In the genomic region with DNA sequence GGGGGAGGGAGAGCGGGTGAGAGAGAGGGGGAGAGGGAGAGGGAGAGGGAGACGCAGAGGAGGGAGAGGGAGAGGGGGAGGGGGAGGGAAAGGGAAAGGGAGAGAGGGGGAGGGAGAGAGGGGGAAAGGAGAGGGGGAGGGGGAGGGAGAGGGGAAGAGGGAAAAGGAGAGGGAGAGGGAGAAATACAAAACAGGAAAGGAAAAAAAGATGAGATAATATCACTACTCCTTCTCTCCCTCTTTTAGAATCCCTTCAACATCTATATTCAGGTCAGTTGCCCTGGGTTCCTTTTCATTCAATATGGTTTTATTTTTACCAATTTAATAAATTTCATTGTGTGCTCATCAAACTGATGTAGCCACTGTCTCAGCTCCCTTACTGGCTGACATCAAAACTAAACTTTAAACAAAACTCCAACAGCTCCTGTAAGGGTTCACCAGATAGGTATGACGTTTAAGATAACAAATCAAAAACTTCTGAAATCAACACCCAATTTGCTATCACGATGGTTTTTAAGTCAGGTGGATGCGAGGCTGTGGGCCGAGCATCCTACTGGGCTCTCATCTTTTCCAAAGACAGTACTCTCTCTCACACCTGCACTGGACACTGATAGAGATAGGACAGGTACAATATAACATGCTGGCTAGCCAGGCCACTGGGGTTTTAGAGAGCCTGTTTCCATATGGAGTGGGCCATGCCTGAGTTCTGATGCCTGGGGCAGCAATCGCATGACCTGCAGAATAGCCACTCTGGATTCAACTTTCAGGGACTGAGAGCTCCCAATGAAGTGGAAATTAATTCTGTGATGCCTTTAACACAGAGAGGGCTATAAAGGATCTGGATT, we compare ENCODE assay signal across 17 cellular contexts.
DNase-seq lines count a peak whose midpoint lies in the region; ATAC-seq and TF ChIP-seq lines count a peak whose summit lies in the region.
"Had no signal": no experiment of that assay in that cellular context is flagged by ENCODE, and none has a peak within 500 bp of the region (broad histone marks: within the 10 kb centered on the region; RNA-seq: fewer than 3 reads in every experiment).

No MANE protein-coding gene starts in this region.

- no peaks in the 10 kb centered on the region for H3K9me3 Mint-ChIP-seq in stimulated activated naive CD8-positive, alpha-beta T cell treated with anti-CD3 and anti-CD28 coated beads, Interleukin-15, Interleukin-2, amounts not matched to agents 100 ng/mL and 50 ng/mL, for 24 hours
- H3K9me3 Mint-ChIP-seq in activated CD8-positive, alpha-beta T cell treated with anti-CD3 and anti-CD28 coated beads for 36 hours = peaks cover 4% of the 10 kb centered on the region
- H3K9me3 Mint-ChIP-seq in immature natural killer cell = no peaks in the 10 kb centered on the region
- H3K9me3 Mint-ChIP-seq: stimulated activated naive B cell treated with anti-CD40 and anti-IgM and Interleukin-4, amounts not matched to agents 10 μg/mL and 1 μg/mL and 100 μg/mL, for 72 hours; T-helper 1 cell treated with Interleukin-12 subunit alpha and Interleukin-12 subunit beta and Interleukin-4 antibody, amounts not matched to agents 30 μg/mL and 1 μg/mL, for 36 hours had no signal

- CTCF ChIA-PET in activated CD8-positive, alpha-beta T cell treated with anti-CD3 and anti-CD28 coated beads for 36 hours (lab: Charles Lee) = interaction anchor here (2.5 kb wide), 1 partner anchor 10 kb away, joined by 9 read pairs; no protein-coding TSS in a partner anchor

- TF ChIP-seq CTCF in activated CD8-positive, alpha-beta T cell treated with anti-CD3 and anti-CD28 coated beads for 36 hours (IDR thresholded peaks at IDR 0.05) = no peak

- no peaks in the 10 kb centered on the region for H3K27me3 Mint-ChIP-seq in stimulated activated naive CD8-positive, alpha-beta T cell treated with anti-CD3 and anti-CD28 coated beads, Interleukin-15, Interleukin-2, amounts not matched to agents 100 ng/mL and 50 ng/mL, for 24 hours
- H3K27me3 Mint-ChIP-seq in activated CD8-positive, alpha-beta T cell treated with anti-CD3 and anti-CD28 coated beads for 36 hours = no peaks in the 10 kb centered on the region
- peaks cover under 1 to 8% (median 4%) of the 10 kb centered on the region in 3 donors for H3K27me3 Mint-ChIP-seq in immature natural killer cell (ENCODE audit: low read depth in 3 of 3)
- H3K27me3 Mint-ChIP-seq: stimulated activated naive B cell treated with anti-CD40 and anti-IgM and Interleukin-4, amounts not matched to agents 10 μg/mL and 1 μg/mL and 100 μg/mL, for 72 hours had no signal

- intact Hi-C loops in activated CD8-positive, alpha-beta T cell treated with anti-CD3 and anti-CD28 coated beads for 36 hours (cut with micrococcal nuclease) = no loop called here

- POLR2A ChIA-PET in activated CD8-positive, alpha-beta T cell treated with anti-CD3 and anti-CD28 coated beads for 36 hours (lab: Charles Lee) = interaction anchor here (0.7 to 2.5 kb wide), 3 partner anchors 10 to 63 kb away, joined by 3 to 10 read pairs (median 3); no protein-coding TSS in a partner anchor

- H3K4me1 Mint-ChIP-seq in stimulated activated naive CD8-positive, alpha-beta T cell treated with anti-CD3 and anti-CD28 coated beads, Interleukin-15, Interleukin-2, amounts not matched to agents 100 ng/mL and 50 ng/mL, for 24 hours (ENCODE audit: low read depth) = peaks cover 91% of the 10 kb centered on the region
- H3K4me1 Mint-ChIP-seq in activated CD8-positive, alpha-beta T cell treated with anti-CD3 and anti-CD28 coated beads for 36 hours (ENCODE audit: low read depth) = peaks cover 89% of the 10 kb centered on the region
- peaks cover 91 to 97% of the 10 kb centered on the region in 2 donors for H3K4me1 Mint-ChIP-seq in immature natural killer cell

- H3K4me3 Mint-ChIP-seq in stimulated activated naive CD8-positive, alpha-beta T cell treated with anti-CD3 and anti-CD28 coated beads, Interleukin-15, Interleukin-2, amounts not matched to agents 100 ng/mL and 50 ng/mL, for 24 hours = no peak overlapping the region
- no peak overlapping the region for H3K4me3 Mint-ChIP-seq in activated CD8-positive, alpha-beta T cell treated with anti-CD3 and anti-CD28 coated beads for 36 hours
- H3K4me3 Mint-ChIP-seq in immature natural killer cell = peak overlapping the region in 2 of 5 donors; percentile 9 to 19
- H3K4me3 Mint-ChIP-seq: stimulated activated naive B cell treated with anti-CD40 and anti-IgM and Interleukin-4, amounts not matched to agents 10 μg/mL and 1 μg/mL and 100 μg/mL, for 72 hours; T-helper 1 cell treated with Interleukin-12 subunit alpha and Interleukin-12 subunit beta and Interleukin-4 antibody, amounts not matched to agents 30 μg/mL and 1 μg/mL, for 36 hours had no signal

- DNase-seq in stimulated activated naive CD8-positive, alpha-beta T cell treated with anti-CD3 and anti-CD28 coated beads, Interleukin-15, Interleukin-2, amounts not matched to agents 100 U/mL and 50 U/mL, for 24 hours = no peak
- DNase-seq in activated CD8-positive, alpha-beta T cell treated with anti-CD3 and anti-CD28 coated beads for 36 hours = no peak
- DNase-seq in immature natural killer cell (no peak), cerebellar cortex (ENCODE audit: low spot score) (no peak), NCI-H226 (no peak)
- DNase-seq: activated CD8-positive, alpha-beta memory T cell treated with anti-CD3 and anti-CD28 coated beads for 24 hours; activated effector memory CD4-positive, alpha-beta T cell treated with Interleukin-2 at 50 U/mL for 16 hours; Calu3; effector CD8-positive, alpha-beta T cell; left lung; NCI-H748 treated with DMSO at 0.1 percent for 48 hours; Right ventricle myocardium superior; stimulated activated naive B cell treated with anti-CD40 and anti-IgM and Interleukin-4, amounts not matched to agents 10 μg/mL and 1 μg/mL and 100 μg/mL, for 72 hours; WERI-Rb-1 had no signal

- peak overlapping the region; percentile 82 for H3K27ac Mint-ChIP-seq in stimulated activated naive CD8-positive, alpha-beta T cell treated with anti-CD3 and anti-CD28 coated beads, Interleukin-15, Interleukin-2, amounts not matched to agents 100 ng/mL and 50 ng/mL, for 24 hours
- peak overlapping the region; percentile 81 for H3K27ac Mint-ChIP-seq in activated CD8-positive, alpha-beta T cell treated with anti-CD3 and anti-CD28 coated beads for 36 hours
- peak overlapping the region; percentile 75 to 97 (median 88) for H3K27ac Mint-ChIP-seq in immature natural killer cell
- H3K27ac Mint-ChIP-seq: stimulated activated naive B cell treated with anti-CD40 and anti-IgM and Interleukin-4, amounts not matched to agents 10 μg/mL and 1 μg/mL and 100 μg/mL, for 72 hours; T-helper 1 cell treated with Interleukin-12 subunit alpha and Interleukin-12 subunit beta and Interleukin-4 antibody, amounts not matched to agents 30 μg/mL and 1 μg/mL, for 36 hours had no signal

- ATAC-seq in stimulated activated naive CD8-positive, alpha-beta T cell treated with anti-CD3 and anti-CD28 coated beads, Interleukin-15, Interleukin-2, amounts not matched to agents 100 U/mL and 50 U/mL, for 24 hours = no peak
- ATAC-seq in activated CD8-positive, alpha-beta T cell treated with anti-CD3 and anti-CD28 coated beads for 36 hours = no peak
- no peak for ATAC-seq in GM21367 (IDR thresholded peaks at IDR 0.05; ENCODE audit: unreplicated experiment)
- ATAC-seq: left lung; stimulated activated naive B cell treated with anti-CD40 and anti-IgM and Interleukin-4, amounts not matched to agents 10 μg/mL and 1 μg/mL and 100 μg/mL, for 72 hours had no signal

- peaks cover 70% of the 10 kb centered on the region for H3K36me3 Mint-ChIP-seq in stimulated activated naive CD8-positive, alpha-beta T cell treated with anti-CD3 and anti-CD28 coated beads, Interleukin-15, Interleukin-2, amounts not matched to agents 100 ng/mL and 50 ng/mL, for 24 hours (ENCODE audit: low read depth)
- peaks cover 69% of the 10 kb centered on the region for H3K36me3 Mint-ChIP-seq in activated CD8-positive, alpha-beta T cell treated with anti-CD3 and anti-CD28 coated beads for 36 hours (ENCODE audit: low read depth)
- peaks cover 6 to 14% (median 11%) of the 10 kb centered on the region in 3 donors for H3K36me3 Mint-ChIP-seq in immature natural killer cell
